9 cellular contexts compared by ENCODE assay signal in genomic region chr4:26356067-26356466, GRCh38. TPM values are rescaled to one million over a fixed set of nuclear protein-coding genes. Genes with fewer than 3 reads are reported as not detected.
DNase-seq lines count a peak whose midpoint lies in the region; ATAC-seq and TF ChIP-seq lines count a peak whose summit lies in the region.
"Had no signal": no experiment of that assay in that cellular context is flagged by ENCODE, and none has a peak within 500 bp of the region (broad histone marks: within the 10 kb centered on the region; RNA-seq: fewer than 3 reads in every experiment).

No MANE protein-coding gene starts in this region.

- H3K27me3 Mint-ChIP-seq in CD4-positive, alpha-beta T cell = no peaks in the 10 kb centered on the region

- POLR2A ChIA-PET in CD4-positive, alpha-beta T cell (lab: Charles Lee) = interaction anchor here (0.7 kb wide), 1 partner anchor 11 kb away, joined by 3 read pairs; no protein-coding TSS in a partner anchor

- H3K4me3 ChIP-seq in right cardiac atrium (ENCODE audit: low read length) (no peak overlapping the region), prostate gland (no peak overlapping the region)

- no peak overlapping the region for H3K27ac ChIP-seq in CD4-positive, alpha-beta T cell (ENCODE audit: low read depth, low read length)
- H3K27ac ChIP-seq in right cardiac atrium (ENCODE audit: low read length) (no peak overlapping the region), prostate gland (no peak overlapping the region)

- no peaks in the 10 kb centered on the region for H3K9me3 Mint-ChIP-seq in CD4-positive, alpha-beta T cell

- no peak overlapping the region for H3K27ac Mint-ChIP-seq in CD4-positive, alpha-beta T cell

- H3K9me3 ChIP-seq in CD4-positive, alpha-beta T cell (ENCODE audit: control insufficient read depth, low read length) = no peaks in the 10 kb centered on the region
- H3K9me3 ChIP-seq in right cardiac atrium (ENCODE audit: control insufficient read depth, low read length) = no peaks in the 10 kb centered on the region
- no peaks in the 10 kb centered on the region for H3K9me3 ChIP-seq in prostate gland

- H3K4me1 Mint-ChIP-seq in CD4-positive, alpha-beta T cell (ENCODE audit: low read depth) = peaks cover 33% of the 10 kb centered on the region

- 26% methylated on average over 2 of the region's 2 CpGs for WGBS in right cardiac atrium
- 37% methylated on average over 2 of the region's 2 CpGs for WGBS in prostate gland

- no peaks in the 10 kb centered on the region for H3K36me3 Mint-ChIP-seq in CD4-positive, alpha-beta T cell (ENCODE audit: low read depth)

- intact Hi-C loops in CD4-positive, alpha-beta T cell (cut with DNase I, micrococcal nuclease) = no loop called here
- intact Hi-C loops in right cardiac atrium (cut with DNase I) = no loop called here
- intact Hi-C loops in prostate gland (cut with DNase I) = no loop called here

- TF ChIP-seq POLR2A in prostate gland (IDR thresholded peaks at IDR 0.05) = no peak

- TF ChIP-seq CTCF in CD4-positive, alpha-beta T cell (IDR thresholded peaks at IDR 0.05) = no peak
- TF ChIP-seq CTCF in prostate gland (IDR thresholded peaks at IDR 0.05) = no peak

- DNase-seq in CD4-positive, alpha-beta T cell = no peak
- DNase-seq in M059J (ENCODE audit: low read depth) = peak; percentile 40
- DNase-seq in right cardiac atrium = no peak
- no peak for DNase-seq in NCI-H2171 (lab: John Stamatoyannopoulos, UW)
- no peak for DNase-seq in prostate gland (ENCODE audit: low spot score)
- no peak for DNase-seq in AG08396 (ENCODE audit: low spot score)
- DNase-seq: retina had no signal

- no peaks in the 10 kb centered on the region for H3K27me3 ChIP-seq in CD4-positive, alpha-beta T cell (ENCODE audit: control insufficient read depth, insufficient read depth, low read length)
- H3K27me3 ChIP-seq in right cardiac atrium (ENCODE audit: control insufficient read depth, insufficient read depth) (no peaks in the 10 kb centered on the region), prostate gland (replicated peaks; ENCODE audit: insufficient read depth) (no peaks in the 10 kb centered on the region)

- no peaks in the 10 kb centered on the region for H3K36me3 ChIP-seq in prostate gland

- ATAC-seq in CD4-positive, alpha-beta T cell (ENCODE audit: poor library complexity) = peak; percentile 41
- ATAC-seq in GM19351 (IDR thresholded peaks at IDR 0.05; ENCODE audit: unreplicated experiment) = peak; percentile 46
- ATAC-seq in right cardiac atrium = peak; percentile 66 to 73
- no peak for ATAC-seq in HG03025 (IDR thresholded peaks at IDR 0.05; ENCODE audit: low FRiP score, unreplicated experiment)

- CTCF ChIA-PET in CD4-positive, alpha-beta T cell (lab: Charles Lee) = interaction anchor here (1.4 to 2.4 kb wide), 2 partner anchors 26 to 31 kb away, joined by 5 to 7 read pairs; no protein-coding TSS in a partner anchor

- H3K4me1 ChIP-seq in right cardiac atrium (ENCODE audit: control insufficient read depth, insufficient read depth, low read length) = peaks cover 5% of the 10 kb centered on the region
- no peaks in the 10 kb centered on the region for H3K4me1 ChIP-seq in prostate gland (replicated peaks)

- H3K4me3 Mint-ChIP-seq in CD4-positive, alpha-beta T cell = no peak overlapping the region

RNA-seq across cellular contexts. Expression of gene RBPJ, which starts 35.3 kb away (rescaled TPM):
- total RNA-seq in CD4-positive, alpha-beta T cell = 10 to 100 TPM; 64.1 to 72.3 TPM
- total RNA-seq in M059J (2014; rRNA removed; shearing (Covaris generic)) = 53.9 and 103 TPM in 2 replicates
- total RNA-seq in right cardiac atrium (10 to 100 TPM; 42.1 to 45.9 (median 44.2) TPM), prostate gland (100 to 1,000 TPM in 1 of 2 donors, 10 to 100 TPM in 1; 36.0 to 130 TPM)
- 22.2 TPM for polyA plus RNA-seq in right cardiac atrium
